In the genomic region with DNA sequence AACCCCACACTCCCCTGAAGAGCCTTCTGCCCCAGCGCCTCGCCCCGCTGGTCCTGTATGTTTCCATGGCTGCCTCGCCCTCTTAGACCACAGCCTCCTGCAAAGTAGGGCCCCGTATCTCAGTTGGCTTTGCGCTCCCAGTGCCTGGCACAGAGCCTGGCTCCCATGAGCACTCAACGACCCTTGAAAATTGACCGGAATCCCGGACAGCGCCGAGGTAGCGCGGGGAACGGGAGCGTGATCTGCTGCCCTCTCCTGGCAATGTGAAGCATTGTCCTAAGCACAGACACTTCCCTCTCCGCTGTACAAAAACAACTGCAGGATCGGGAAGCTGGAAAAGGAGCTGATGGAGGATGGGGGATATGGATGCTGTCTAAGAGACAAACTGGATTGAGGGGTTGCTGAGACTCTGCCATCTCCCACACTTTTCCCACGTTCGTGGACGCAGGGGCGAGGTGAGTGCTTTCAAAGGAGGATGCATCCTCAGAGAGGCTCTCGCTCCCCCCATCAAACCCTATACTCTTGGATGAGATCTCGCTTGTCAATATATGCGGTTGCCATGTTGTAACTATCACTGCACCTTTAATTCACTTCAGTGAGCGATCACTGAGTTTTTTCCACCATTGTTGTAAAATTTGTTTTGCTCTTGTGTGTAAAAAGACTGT, we compare ENCODE assay signal across 8 cellular contexts. TPM values are rescaled to one million over a fixed set of nuclear protein-coding genes. Genes with fewer than 3 reads are reported as not detected.
DNase-seq lines count a peak whose midpoint lies in the region; ATAC-seq and TF ChIP-seq lines count a peak whose summit lies in the region.

No MANE protein-coding gene starts in this region.

- H3K9me3 ChIP-seq in OCI-LY1 (ENCODE audit: low read length) (no peaks in the 10 kb centered on the region), tibial artery (no peaks in the 10 kb centered on the region)

- peaks cover 14% of the 10 kb centered on the region for H3K4me1 Mint-ChIP-seq in CD14-positive monocyte
- H3K4me1 Mint-ChIP-seq in activated T-helper 17 cell treated with anti-CD3 and anti-CD28 coated beads, Interleukin-2, amount 50 U/mL, for 72 hours = no peaks in the 10 kb centered on the region
- peaks cover 7% of the 10 kb centered on the region for H3K4me1 Mint-ChIP-seq in nephron

- no peaks in the 10 kb centered on the region for H4K20me1 ChIP-seq in OCI-LY1 (ENCODE audit: insufficient read depth, low read length)

- H3K4me2 ChIP-seq in OCI-LY1 (ENCODE audit: low read length) = peak overlapping the region; percentile 69

- peak; percentile 54 for ATAC-seq in HG02642 (IDR thresholded peaks at IDR 0.05; ENCODE audit: poor library complexity, unreplicated experiment)
- peak; percentile 87 for ATAC-seq in activated T-helper 17 cell treated with anti-CD3 and anti-CD28 coated beads, Interleukin-2, amount 50 U/mL, for 72 hours (replicated peaks)
- ATAC-seq in GM18519 (IDR thresholded peaks at IDR 0.05; ENCODE audit: low FRiP score, unreplicated experiment) = no peak

- H3K4me1 ChIP-seq in OCI-LY1 (ENCODE audit: insufficient read depth, low read length, severe bottlenecking) = peaks cover 7% of the 10 kb centered on the region
- H3K4me1 ChIP-seq in tibial artery = peaks cover 0 to 11% (median 8%) of the 10 kb centered on the region in 4 donors

- H3K27me3 Mint-ChIP-seq in CD14-positive monocyte (ENCODE audit: low read depth in 3 of 3) (peaks cover 8 to 27% (median 13%) of the 10 kb centered on the region in 3 donors), nephron (ENCODE audit: low read depth) (peaks cover 25% of the 10 kb centered on the region)
- peaks cover 3% of the 10 kb centered on the region for H3K27me3 Mint-ChIP-seq in activated T-helper 17 cell treated with anti-CD3 and anti-CD28 coated beads, Interleukin-2, amount 50 U/mL, for 72 hours

- no peaks in the 10 kb centered on the region for H3K9me2 ChIP-seq in OCI-LY1 (ENCODE audit: low read depth, low read length)

- H3K27ac Mint-ChIP-seq in CD14-positive monocyte = no peak overlapping the region
- H3K27ac Mint-ChIP-seq in activated T-helper 17 cell treated with anti-CD3 and anti-CD28 coated beads, Interleukin-2, amount 50 U/mL, for 72 hours = no peak overlapping the region
- H3K27ac Mint-ChIP-seq in nephron = no peak overlapping the region

- H3K27me3 ChIP-seq in OCI-LY1 (ENCODE audit: insufficient read depth, low read length) = peaks cover 6% of the 10 kb centered on the region; the same call in 1 of the 2 replicates
- peaks cover 0 to 6% of the 10 kb centered on the region in 2 donors for H3K27me3 ChIP-seq in tibial artery

- no peaks in the 10 kb centered on the region for H3K79me2 ChIP-seq in OCI-LY1 (ENCODE audit: insufficient read depth, low read length)

- no peaks in the 10 kb centered on the region for H3K36me3 ChIP-seq in OCI-LY1 (ENCODE audit: insufficient read depth, low read length)
- H3K36me3 ChIP-seq in tibial artery = no peaks in the 10 kb centered on the region

- H3K4me3 Mint-ChIP-seq in CD14-positive monocyte = peak overlapping the region; percentile 63 to 91
- peak overlapping the region; percentile 61 for H3K4me3 Mint-ChIP-seq in activated T-helper 17 cell treated with anti-CD3 and anti-CD28 coated beads, Interleukin-2, amount 50 U/mL, for 72 hours
- H3K4me3 Mint-ChIP-seq in nephron = peak overlapping the region in 1 of 3 experiments; percentile 10

- no peaks in the 10 kb centered on the region for H3K36me3 Mint-ChIP-seq in CD14-positive monocyte
- no peaks in the 10 kb centered on the region for H3K36me3 Mint-ChIP-seq in activated T-helper 17 cell treated with anti-CD3 and anti-CD28 coated beads, Interleukin-2, amount 50 U/mL, for 72 hours (ENCODE audit: low read depth)
- H3K36me3 Mint-ChIP-seq in nephron (ENCODE audit: low read depth) = no peaks in the 10 kb centered on the region

- TF ChIP-seq CTCF in CD14-positive monocyte (IDR thresholded peaks at IDR 0.05) (peak; percentile 91), OCI-LY1 (IDR thresholded peaks at IDR 0.05; ENCODE audit: low read length) (peak; percentile 94), nephron (IDR thresholded peaks at IDR 0.05; ENCODE audit: unreplicated experiment in 3 of 3) (peak; percentile 76 to 89 (median 77)), tibial artery (IDR thresholded peaks at IDR 0.05) (peak; percentile 83 to 93)

- no peak overlapping the region for H2AFZ ChIP-seq in OCI-LY1 (ENCODE audit: low read length)

- intact Hi-C loops in CD14-positive monocyte (cut with micrococcal nuclease) (no loop called here), tibial artery (cut with DNase I; ENCODE audit: low total_unique reads) (no loop called here)

- H3F3A ChIP-seq in OCI-LY1 (ENCODE audit: insufficient read depth, low read length) = no peaks in the 10 kb centered on the region

- DNase-seq in CD14-positive monocyte (ENCODE audit: low spot score) = no peak
- peak; percentile 58 for DNase-seq in fibroblast of peridontal ligament (ENCODE audit: extremely low read depth)
- peak in 1 of 2 donors; percentile 44 for DNase-seq in tibial artery

- no peak overlapping the region for H3K9ac ChIP-seq in OCI-LY1 (ENCODE audit: low read length)

- H3K4me3 ChIP-seq in OCI-LY1 (ENCODE audit: low read depth, low read length, poor library complexity, severe bottlenecking) (peak overlapping the region; percentile 45), tibial artery (peak overlapping the region; percentile 13 to 29)

- peaks cover 0 to 2% (median 0%) of the 10 kb centered on the region in 7 donors for H3K9me3 Mint-ChIP-seq in CD14-positive monocyte
- H3K9me3 Mint-ChIP-seq in activated T-helper 17 cell treated with anti-CD3 and anti-CD28 coated beads, Interleukin-2, amount 50 U/mL, for 72 hours = no peaks in the 10 kb centered on the region
- no peaks in the 10 kb centered on the region for H3K9me3 Mint-ChIP-seq in nephron

- H3K27ac ChIP-seq in OCI-LY1 (ENCODE audit: low read depth, low read length, poor library complexity, severe bottlenecking) (no peak overlapping the region), tibial artery (no peak overlapping the region)

RNA-seq across cellular contexts. Expression of a gene that starts 10.7 kb away (rescaled TPM):
- 10 to 100 TPM; 19.3 to 20.1 TPM for polyA plus RNA-seq in CD14-positive monocyte
- total RNA-seq in activated T-helper 17 cell treated with anti-CD3 and anti-CD28 coated beads, Interleukin-2, amount 50 U/mL, for 72 hours = 100 to 1,000 TPM in 1 of 2 donors, 10 to 100 TPM in 1; 78.9 to 166 TPM

RNA-seq across cellular contexts. Expression of a gene that starts 28.4 kb away (rescaled TPM):
- 10 to 100 TPM; 19.1 to 24.0 TPM for polyA plus RNA-seq in CD14-positive monocyte
- total RNA-seq in activated T-helper 17 cell treated with anti-CD3 and anti-CD28 coated beads, Interleukin-2, amount 50 U/mL, for 72 hours = 10 to 100 TPM; 34.8 to 43.8 TPM

RNA-seq across cellular contexts. Expression of a gene that starts 50.8 kb away (rescaled TPM):
- under 1 TPM; 0.19 to 0.24 TPM for polyA plus RNA-seq in CD14-positive monocyte
- not detected for total RNA-seq in activated T-helper 17 cell treated with anti-CD3 and anti-CD28 coated beads, Interleukin-2, amount 50 U/mL, for 72 hours
